ENCODE assay signal across 8 cellular contexts in the genomic region with DNA sequence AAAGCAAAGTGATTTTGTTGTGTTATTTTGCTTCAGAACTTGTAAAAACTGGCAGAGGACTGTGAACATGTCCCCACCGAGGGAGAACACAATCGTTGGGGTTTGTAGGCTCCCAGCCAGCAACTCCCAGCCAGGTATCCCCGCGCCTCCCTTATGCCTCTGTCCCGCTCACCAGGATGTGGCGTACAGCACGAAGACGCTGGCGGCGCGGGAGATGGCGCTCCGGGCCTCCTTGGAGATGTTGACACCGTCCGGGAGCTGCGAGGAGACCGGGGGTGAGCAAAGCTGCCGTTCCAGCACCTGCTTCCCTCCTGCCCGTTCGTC. TPM values are rescaled to one million over a fixed set of nuclear protein-coding genes. Genes with fewer than 3 reads are reported as not detected.
DNase-seq lines count a peak whose midpoint lies in the region; ATAC-seq and TF ChIP-seq lines count a peak whose summit lies in the region.

No MANE protein-coding gene starts in this region.

- intact Hi-C loops in right cardiac atrium (cut with DNase I) = loop anchor here in 3 of 4 donors (5.0 to 10.0 kb wide), 3 partner anchors 95 to 135 kb away; a partner anchor contains a TSS

- no peaks in the 10 kb centered on the region for H3K27me3 Mint-ChIP-seq in stimulated activated naive B cell treated with anti-CD40 and anti-IgM and Interleukin-4, amounts not matched to agents 10 μg/mL and 1 μg/mL and 100 μg/mL, for 72 hours

- under 1% methylated on average over 20 of the region's 20 CpGs for WGBS in right cardiac atrium

- H3K4me3 ChIP-seq in AG09309 (ENCODE audit: control insufficient read depth, low read depth, low read length) (peak overlapping the region; percentile 99), HEK293 (ENCODE audit: low read depth, low read length) (peak overlapping the region; percentile 62), WI38 (ENCODE audit: low read depth, low read length) (peak overlapping the region; percentile 93), right cardiac atrium (ENCODE audit: low read length) (peak overlapping the region; percentile 94)

- H3K9me3 Mint-ChIP-seq in stimulated activated naive B cell treated with anti-CD40 and anti-IgM and Interleukin-4, amounts not matched to agents 10 μg/mL and 1 μg/mL and 100 μg/mL, for 72 hours = no peaks in the 10 kb centered on the region

- H3K27ac ChIP-seq in HEK293 (ENCODE audit: extremely low read depth, low read depth, low read length) (peak overlapping the region; percentile 67), right cardiac atrium (ENCODE audit: low read length) (peak overlapping the region; percentile 84)

- H3K36me3 ChIP-seq in HEK293 (ENCODE audit: control insufficient read depth in 2 of 2, insufficient read depth in 1 of 2, low read length in 2 of 2) = peaks cover 13 to 28% of the 10 kb centered on the region in 2 experiments

- CTCF ChIA-PET in HEK293 (lab: Yijun Ruan, JAX) = interaction anchor here (0.6 to 2.1 kb wide), 12 partner anchors 8 to 251 kb away, joined by 3 to 14 read pairs (median 3); a partner anchor contains a TSS

- peak overlapping the region; percentile 98 to 99 for H3K4me3 Mint-ChIP-seq in stimulated activated naive B cell treated with anti-CD40 and anti-IgM and Interleukin-4, amounts not matched to agents 10 μg/mL and 1 μg/mL and 100 μg/mL, for 72 hours

- H3K9me3 ChIP-seq in HEK293 (ENCODE audit: control insufficient read depth, insufficient read depth, low read depth, low read length) (no peaks in the 10 kb centered on the region), right cardiac atrium (ENCODE audit: control insufficient read depth, low read length) (no peaks in the 10 kb centered on the region)

- peak overlapping the region; percentile 100 for H3K27ac Mint-ChIP-seq in stimulated activated naive B cell treated with anti-CD40 and anti-IgM and Interleukin-4, amounts not matched to agents 10 μg/mL and 1 μg/mL and 100 μg/mL, for 72 hours

- in situ Hi-C loops in ACHN (cut with HindIII; ENCODE audit: low pct_ligation_motif_present, low pct_unique_long_range_greater_than_20kb, low sequenced_read_pairs) = no loop called here

- H3K4me1 ChIP-seq in HEK293 (ENCODE audit: control insufficient read depth, insufficient read depth, low read length) (peaks cover 6% of the 10 kb centered on the region; the same call in 1 of the 2 replicates), right cardiac atrium (ENCODE audit: control insufficient read depth, insufficient read depth, low read length) (no peaks in the 10 kb centered on the region)

- POLR2A ChIA-PET in HEK293 (lab: Yijun Ruan, JAX) = interaction anchor here (0.7 to 4.0 kb wide), 25 partner anchors 8 to 213 kb away, joined by 3 to 44 read pairs (median 4); a partner anchor contains a TSS

- DNase-seq in AG09309 (ENCODE audit: low read depth) = no peak
- no peak for DNase-seq in right cardiac atrium
- DNase-seq in stimulated activated naive B cell treated with anti-CD40 and anti-IgM and Interleukin-4, amounts not matched to agents 10 μg/mL and 1 μg/mL and 100 μg/mL, for 72 hours = no peak
- no peak for DNase-seq in mucosa of gallbladder (ENCODE audit: low spot score)
- no peak for DNase-seq in GF-D8 (lab: John Stamatoyannopoulos, UW)
- DNase-seq in ACHN = no peak

- TF ChIP-seq CTCF in AG09309 (IDR thresholded peaks at IDR 0.05; ENCODE audit: control insufficient read depth, insufficient read depth, low read depth, low read length, missing control alignments) = no peak
- TF ChIP-seq CTCF in HEK293 (tag by site-specific recombination; IDR thresholded peaks at IDR 0.05) = peak; percentile 32; the same call in 1 of the 2 replicates
- TF ChIP-seq CTCF in WI38 (IDR thresholded peaks at IDR 0.05; ENCODE audit: low read depth, low read length) = no peak

- H3K36me3 Mint-ChIP-seq in stimulated activated naive B cell treated with anti-CD40 and anti-IgM and Interleukin-4, amounts not matched to agents 10 μg/mL and 1 μg/mL and 100 μg/mL, for 72 hours = peaks cover 19 to 28% of the 10 kb centered on the region in 2 donors

- no peak for ATAC-seq in right cardiac atrium
- peak; percentile 13 to 15 for ATAC-seq in stimulated activated naive B cell treated with anti-CD40 and anti-IgM and Interleukin-4, amounts not matched to agents 10 μg/mL and 1 μg/mL and 100 μg/mL, for 72 hours (replicated peaks)

- H3K27me3 ChIP-seq in right cardiac atrium (ENCODE audit: control insufficient read depth, insufficient read depth) = no peaks in the 10 kb centered on the region

- H3K4me1 Mint-ChIP-seq in stimulated activated naive B cell treated with anti-CD40 and anti-IgM and Interleukin-4, amounts not matched to agents 10 μg/mL and 1 μg/mL and 100 μg/mL, for 72 hours = peaks cover 15 to 32% of the 10 kb centered on the region in 2 donors

TF ChIP-seq in HEK293, 187 proteins besides CTCF, POLR2A, EP300 and RAD21 (continues in another document):
- TF ChIP-seq HOXD13 (CRISPR knock-in tag; IDR thresholded peaks at IDR 0.05; ENCODE audit: borderline replicate concordance) (no peak), ZNF530 (tag by site-specific recombination; IDR thresholded peaks at IDR 0.05; ENCODE audit: low read depth) (no peak), GLI4 (tag by site-specific recombination; IDR thresholded peaks at IDR 0.05) (no peak), ZNF561 (tag by site-specific recombination; IDR thresholded peaks at IDR 0.05; ENCODE audit: borderline replicate concordance) (no peak), ZNF830 (tag by site-specific recombination; IDR thresholded peaks at IDR 0.05; ENCODE audit: low read depth) (no peak), ZNF184 (tag by site-specific recombination; IDR thresholded peaks at IDR 0.05) (no peak), ZNF221 (tag by site-specific recombination; IDR thresholded peaks at IDR 0.05; ENCODE audit: borderline replicate concordance) (no peak), ZNF239 (tag by site-specific recombination; IDR thresholded peaks at IDR 0.05) (no peak), ZNF404 (tag by site-specific recombination; IDR thresholded peaks at IDR 0.05) (no peak), SP2 (tag by site-specific recombination; IDR thresholded peaks at IDR 0.05) (no peak), ZNF521 (tag by site-specific recombination; IDR thresholded peaks at IDR 0.05) (no peak)
- TF ChIP-seq, protein P1, sequence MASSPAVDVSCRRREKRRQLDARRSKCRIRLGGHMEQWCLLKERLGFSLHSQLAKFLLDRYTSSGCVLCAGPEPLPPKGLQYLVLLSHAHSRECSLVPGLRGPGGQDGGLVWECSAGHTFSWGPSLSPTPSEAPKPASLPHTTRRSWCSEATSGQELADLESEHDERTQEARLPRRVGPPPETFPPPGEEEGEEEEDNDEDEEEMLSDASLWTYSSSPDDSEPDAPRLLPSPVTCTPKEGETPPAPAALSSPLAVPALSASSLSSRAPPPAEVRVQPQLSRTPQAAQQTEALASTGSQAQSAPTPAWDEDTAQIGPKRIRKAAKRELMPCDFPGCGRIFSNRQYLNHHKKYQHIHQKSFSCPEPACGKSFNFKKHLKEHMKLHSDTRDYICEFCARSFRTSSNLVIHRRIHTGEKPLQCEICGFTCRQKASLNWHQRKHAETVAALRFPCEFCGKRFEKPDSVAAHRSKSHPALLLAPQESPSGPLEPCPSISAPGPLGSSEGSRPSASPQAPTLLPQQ (tag by site-specific recombination; IDR thresholded peaks at IDR 0.05) = no peak
- TF ChIP-seq, protein P2, sequence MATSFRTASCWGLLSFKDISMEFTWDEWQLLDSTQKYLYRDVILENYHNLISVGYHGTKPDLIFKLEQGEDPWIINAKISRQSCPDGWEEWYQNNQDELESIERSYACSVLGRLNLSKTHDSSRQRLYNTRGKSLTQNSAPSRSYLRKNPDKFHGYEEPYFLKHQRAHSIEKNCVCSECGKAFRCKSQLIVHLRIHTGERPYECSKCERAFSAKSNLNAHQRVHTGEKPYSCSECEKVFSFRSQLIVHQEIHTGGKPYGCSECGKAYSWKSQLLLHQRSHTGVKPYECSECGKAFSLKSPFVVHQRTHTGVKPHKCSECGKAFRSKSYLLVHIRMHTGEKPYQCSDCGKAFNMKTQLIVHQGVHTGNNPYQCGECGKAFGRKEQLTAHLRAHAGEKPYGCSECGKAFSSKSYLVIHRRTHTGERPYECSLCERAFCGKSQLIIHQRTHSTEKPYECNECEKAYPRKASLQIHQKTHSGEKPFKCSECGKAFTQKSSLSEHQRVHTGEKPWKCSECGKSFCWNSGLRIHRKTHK (tag by site-specific recombination; IDR thresholded peaks at IDR 0.05) = no peak
- TF ChIP-seq, protein P3, sequence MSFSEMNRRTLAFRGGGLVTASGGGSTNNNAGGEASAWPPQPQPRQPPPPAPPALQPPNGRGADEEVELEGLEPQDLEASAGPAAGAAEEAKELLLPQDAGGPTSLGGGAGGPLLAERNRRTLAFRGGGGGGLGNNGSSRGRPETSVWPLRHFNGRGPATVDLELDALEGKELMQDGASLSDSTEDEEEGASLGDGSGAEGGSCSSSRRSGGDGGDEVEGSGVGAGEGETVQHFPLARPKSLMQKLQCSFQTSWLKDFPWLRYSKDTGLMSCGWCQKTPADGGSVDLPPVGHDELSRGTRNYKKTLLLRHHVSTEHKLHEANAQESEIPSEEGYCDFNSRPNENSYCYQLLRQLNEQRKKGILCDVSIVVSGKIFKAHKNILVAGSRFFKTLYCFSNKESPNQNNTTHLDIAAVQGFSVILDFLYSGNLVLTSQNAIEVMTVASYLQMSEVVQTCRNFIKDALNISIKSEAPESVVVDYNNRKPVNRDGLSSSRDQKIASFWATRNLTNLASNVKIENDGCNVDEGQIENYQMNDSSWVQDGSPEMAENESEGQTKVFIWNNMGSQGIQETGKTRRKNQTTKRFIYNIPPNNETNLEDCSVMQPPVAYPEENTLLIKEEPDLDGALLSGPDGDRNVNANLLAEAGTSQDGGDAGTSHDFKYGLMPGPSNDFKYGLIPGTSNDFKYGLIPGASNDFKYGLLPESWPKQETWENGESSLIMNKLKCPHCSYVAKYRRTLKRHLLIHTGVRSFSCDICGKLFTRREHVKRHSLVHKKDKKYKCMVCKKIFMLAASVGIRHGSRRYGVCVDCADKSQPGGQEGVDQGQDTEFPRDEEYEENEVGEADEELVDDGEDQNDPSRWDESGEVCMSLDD (tag by site-specific recombination; IDR thresholded peaks at IDR 0.05) = no peak

RNA-seq across cellular contexts. Expression of a gene that starts 0.6 kb away (rescaled TPM):
- 10 to 100 TPM; 19.7 to 22.4 (median 20.5) TPM for total RNA-seq in right cardiac atrium
- 18.0 TPM for polyA plus RNA-seq in right cardiac atrium
- total RNA-seq in mucosa of gallbladder = 24.5 TPM

RNA-seq across cellular contexts. Expression of a gene that starts 0.7 kb away (rescaled TPM):
- total RNA-seq in right cardiac atrium = under 1 TPM; 0.20 to 0.47 (median 0.20) TPM
- polyA plus RNA-seq in right cardiac atrium = 0.23 TPM
- total RNA-seq in mucosa of gallbladder = 0.37 TPM

RNA-seq across cellular contexts. Expression of a gene that starts 8.8 kb away (rescaled TPM):
- total RNA-seq in right cardiac atrium = 10 to 100 TPM; 29.9 to 43.6 (median 42.1) TPM
- polyA plus RNA-seq in right cardiac atrium = 39.5 TPM
- total RNA-seq in mucosa of gallbladder = 108 TPM

RNA-seq across cellular contexts. Expression of a gene that starts 33.1 kb away (rescaled TPM):
- total RNA-seq in right cardiac atrium (10 to 100 TPM; 11.0 to 20.0 (median 15.9) TPM), mucosa of gallbladder (102 TPM)
- polyA plus RNA-seq in right cardiac atrium = 19.6 TPM

RNA-seq across cellular contexts. Expression of a gene that starts 53.7 kb away (rescaled TPM):
- 100 to 1,000 TPM; 139 to 184 (median 166) TPM for total RNA-seq in right cardiac atrium
- polyA plus RNA-seq in right cardiac atrium = 107 TPM
- 142 TPM for total RNA-seq in mucosa of gallbladder

Comparison
In these comparisons a context has a peak if more than half of its experiments do, and no peak if none do; other contexts are left out.
1. ATAC-seq: peak in stimulated activated naive B cell treated with anti-CD40 and anti-IgM and Interleukin-4, amounts not matched to agents 10 μg/mL and 1 μg/mL and 100 μg/mL, for 72 hours (2 of 2); none in right cardiac atrium (0 of 2).
2. Peak in every context shown above with its lines, with median percentiles within 50 percentile points of each other: H3K4me3 ChIP-seq.